ENCODE assay signal across 1 cellular context in the genomic region with DNA sequence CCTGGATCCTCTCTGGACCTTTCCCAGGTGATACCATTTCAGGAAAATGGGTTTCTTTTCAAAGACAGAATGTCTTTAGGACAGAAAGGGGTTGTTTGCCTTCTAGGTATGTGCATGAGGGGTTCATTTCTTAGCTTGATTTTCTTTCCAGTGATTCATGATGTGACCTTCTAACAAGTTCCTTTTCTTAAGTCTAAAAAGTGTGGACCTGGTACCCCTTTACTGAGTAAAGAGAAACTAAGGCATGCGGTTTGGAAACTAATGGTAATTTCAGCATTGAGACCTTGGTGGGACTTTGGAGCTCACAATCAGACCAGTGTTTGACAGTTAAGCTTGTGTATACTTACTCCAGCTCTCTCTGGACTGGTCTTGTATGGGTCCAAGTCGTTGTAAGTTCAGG.
TF ChIP-seq lines count a peak whose summit lies in the region.

No MANE protein-coding gene starts in this region.

TF ChIP-seq in GM12878, 131 proteins besides CTCF, POLR2A, EP300 and RAD21:
- no peak for TF ChIP-seq IRF4 (IDR thresholded peaks at IDR 0.05; ENCODE audit: low read depth, low read length)
- no peak for TF ChIP-seq JUND (IDR thresholded peaks at IDR 0.05; ENCODE audit: low read depth, low read length)
- TF ChIP-seq ESRRA (IDR thresholded peaks at IDR 0.05; ENCODE audit: low read length) = no peak
- no peak for TF ChIP-seq MTA3 (IDR thresholded peaks at IDR 0.05; ENCODE audit: borderline replicate concordance, low read length)
- no peak for TF ChIP-seq NRF1 (conservative IDR thresholded peaks at IDR 0.05; ENCODE audit: low read depth, low read length)
- TF ChIP-seq SIN3A (IDR thresholded peaks at IDR 0.05; ENCODE audit: low read depth, low read length) = no peak
- TF ChIP-seq NFYA (IDR thresholded peaks at IDR 0.05; ENCODE audit: borderline replicate concordance, low read depth, low read length) = no peak
- no peak for TF ChIP-seq RBBP5 (conservative IDR thresholded peaks at IDR 0.05)
- TF ChIP-seq, protein P1, sequence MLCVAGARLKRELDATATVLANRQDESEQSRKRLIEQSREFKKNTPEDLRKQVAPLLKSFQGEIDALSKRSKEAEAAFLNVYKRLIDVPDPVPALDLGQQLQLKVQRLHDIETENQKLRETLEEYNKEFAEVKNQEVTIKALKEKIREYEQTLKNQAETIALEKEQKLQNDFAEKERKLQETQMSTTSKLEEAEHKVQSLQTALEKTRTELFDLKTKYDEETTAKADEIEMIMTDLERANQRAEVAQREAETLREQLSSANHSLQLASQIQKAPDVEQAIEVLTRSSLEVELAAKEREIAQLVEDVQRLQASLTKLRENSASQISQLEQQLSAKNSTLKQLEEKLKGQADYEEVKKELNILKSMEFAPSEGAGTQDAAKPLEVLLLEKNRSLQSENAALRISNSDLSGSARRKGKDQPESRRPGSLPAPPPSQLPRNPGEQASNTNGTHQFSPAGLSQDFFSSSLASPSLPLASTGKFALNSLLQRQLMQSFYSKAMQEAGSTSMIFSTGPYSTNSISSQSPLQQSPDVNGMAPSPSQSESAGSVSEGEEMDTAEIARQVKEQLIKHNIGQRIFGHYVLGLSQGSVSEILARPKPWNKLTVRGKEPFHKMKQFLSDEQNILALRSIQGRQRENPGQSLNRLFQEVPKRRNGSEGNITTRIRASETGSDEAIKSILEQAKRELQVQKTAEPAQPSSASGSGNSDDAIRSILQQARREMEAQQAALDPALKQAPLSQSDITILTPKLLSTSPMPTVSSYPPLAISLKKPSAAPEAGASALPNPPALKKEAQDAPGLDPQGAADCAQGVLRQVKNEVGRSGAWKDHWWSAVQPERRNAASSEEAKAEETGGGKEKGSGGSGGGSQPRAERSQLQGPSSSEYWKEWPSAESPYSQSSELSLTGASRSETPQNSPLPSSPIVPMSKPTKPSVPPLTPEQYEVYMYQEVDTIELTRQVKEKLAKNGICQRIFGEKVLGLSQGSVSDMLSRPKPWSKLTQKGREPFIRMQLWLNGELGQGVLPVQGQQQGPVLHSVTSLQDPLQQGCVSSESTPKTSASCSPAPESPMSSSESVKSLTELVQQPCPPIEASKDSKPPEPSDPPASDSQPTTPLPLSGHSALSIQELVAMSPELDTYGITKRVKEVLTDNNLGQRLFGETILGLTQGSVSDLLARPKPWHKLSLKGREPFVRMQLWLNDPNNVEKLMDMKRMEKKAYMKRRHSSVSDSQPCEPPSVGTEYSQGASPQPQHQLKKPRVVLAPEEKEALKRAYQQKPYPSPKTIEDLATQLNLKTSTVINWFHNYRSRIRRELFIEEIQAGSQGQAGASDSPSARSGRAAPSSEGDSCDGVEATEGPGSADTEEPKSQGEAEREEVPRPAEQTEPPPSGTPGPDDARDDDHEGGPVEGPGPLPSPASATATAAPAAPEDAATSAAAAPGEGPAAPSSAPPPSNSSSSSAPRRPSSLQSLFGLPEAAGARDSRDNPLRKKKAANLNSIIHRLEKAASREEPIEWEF (IDR thresholded peaks at IDR 0.05; ENCODE audit: insufficient replicate concordance, low read depth, low read length) = no peak
- TF ChIP-seq, protein P2, sequence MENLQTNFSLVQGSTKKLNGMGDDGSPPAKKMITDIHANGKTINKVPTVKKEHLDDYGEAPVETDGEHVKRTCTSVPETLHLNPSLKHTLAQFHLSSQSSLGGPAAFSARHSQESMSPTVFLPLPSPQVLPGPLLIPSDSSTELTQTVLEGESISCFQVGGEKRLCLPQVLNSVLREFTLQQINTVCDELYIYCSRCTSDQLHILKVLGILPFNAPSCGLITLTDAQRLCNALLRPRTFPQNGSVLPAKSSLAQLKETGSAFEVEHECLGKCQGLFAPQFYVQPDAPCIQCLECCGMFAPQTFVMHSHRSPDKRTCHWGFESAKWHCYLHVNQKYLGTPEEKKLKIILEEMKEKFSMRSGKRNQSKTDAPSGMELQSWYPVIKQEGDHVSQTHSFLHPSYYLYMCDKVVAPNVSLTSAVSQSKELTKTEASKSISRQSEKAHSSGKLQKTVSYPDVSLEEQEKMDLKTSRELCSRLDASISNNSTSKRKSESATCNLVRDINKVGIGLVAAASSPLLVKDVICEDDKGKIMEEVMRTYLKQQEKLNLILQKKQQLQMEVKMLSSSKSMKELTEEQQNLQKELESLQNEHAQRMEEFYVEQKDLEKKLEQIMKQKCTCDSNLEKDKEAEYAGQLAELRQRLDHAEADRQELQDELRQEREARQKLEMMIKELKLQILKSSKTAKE (IDR thresholded peaks at IDR 0.05; ENCODE audit: low read depth, poor library complexity, severe bottlenecking) = no peak
- TF ChIP-seq PAX8 (IDR thresholded peaks at IDR 0.05) = no peak
- TF ChIP-seq FOS (IDR thresholded peaks at IDR 0.05; ENCODE audit: borderline replicate concordance, extremely low read depth, insufficient read length) = no peak
- TF ChIP-seq CHD2 (IDR thresholded peaks at IDR 0.05; ENCODE audit: borderline replicate concordance, low read depth, low read length) = no peak
- no peak for TF ChIP-seq IKZF2 (IDR thresholded peaks at IDR 0.05)
TF ChIP-seq in GM12878: peak in this region for 0.
